ENCODE assay signal across 1 cellular context in genomic region chr1:15407579-15407978, GRCh38.
TF ChIP-seq lines count a peak whose summit lies in the region.

No MANE protein-coding gene starts in this region.

TF ChIP-seq in HEK293T, 16 proteins besides CTCF, POLR2A, EP300 and RAD21:
- no peak for TF ChIP-seq LEF1 (IDR thresholded peaks at IDR 0.05; ENCODE audit: borderline replicate concordance)
- no peak for TF ChIP-seq FOXA1 (IDR thresholded peaks at IDR 0.05)
- no peak for TF ChIP-seq ARNT (IDR thresholded peaks at IDR 0.05)
- TF ChIP-seq HDGF (IDR thresholded peaks at IDR 0.05; ENCODE audit: borderline replicate concordance), result no peak
- TF ChIP-seq, protein P1, sequence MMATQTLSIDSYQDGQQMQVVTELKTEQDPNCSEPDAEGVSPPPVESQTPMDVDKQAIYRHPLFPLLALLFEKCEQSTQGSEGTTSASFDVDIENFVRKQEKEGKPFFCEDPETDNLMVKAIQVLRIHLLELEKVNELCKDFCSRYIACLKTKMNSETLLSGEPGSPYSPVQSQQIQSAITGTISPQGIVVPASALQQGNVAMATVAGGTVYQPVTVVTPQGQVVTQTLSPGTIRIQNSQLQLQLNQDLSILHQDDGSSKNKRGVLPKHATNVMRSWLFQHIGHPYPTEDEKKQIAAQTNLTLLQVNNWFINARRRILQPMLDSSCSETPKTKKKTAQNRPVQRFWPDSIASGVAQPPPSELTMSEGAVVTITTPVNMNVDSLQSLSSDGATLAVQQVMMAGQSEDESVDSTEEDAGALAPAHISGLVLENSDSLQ (IDR thresholded peaks at IDR 0.05), result no peak
